In genomic region chr11:47399860-47400812, GRCh38 we compare ENCODE assay signal across 7 cellular contexts. TPM values are rescaled to one million over a fixed set of nuclear protein-coding genes. Genes with fewer than 3 reads are reported as not detected.
DNase-seq lines count a peak whose midpoint lies in the region; ATAC-seq, FAIRE-seq and TF ChIP-seq lines count a peak whose summit lies in the region.

No MANE protein-coding gene starts in this region.

- H3K4me3 ChIP-seq in HEK293 (ENCODE audit: low read depth, low read length), result peak overlapping the region; percentile 26
- H3K4me3 ChIP-seq in OCI-LY1 (ENCODE audit: low read depth, low read length, poor library complexity, severe bottlenecking), result peak overlapping the region; percentile 64
- peak overlapping the region; percentile 76 for H3K4me3 ChIP-seq in GM12878
- peak overlapping the region; percentile 32 for H3K4me3 ChIP-seq in kidney epithelial cell (ENCODE audit: low read depth, low read length)
- H3K4me3 ChIP-seq in suprapubic skin, result peak overlapping the region; percentile 62

- DNase-seq in GM12878 (ENCODE audit: low read depth, low spot score) (no peak), kidney epithelial cell (ENCODE audit: low read depth) (no peak), suprapubic skin (ENCODE audit: low spot score in 2 of 2) (peak in 1 of 2 donors; percentile 65), superior temporal gyrus (ENCODE audit: extremely low spot score) (no peak)

- CTCF ChIA-PET in HEK293 (lab: Yijun Ruan, JAX), result interaction anchor here (0.5 to 4.9 kb wide), 6 partner anchors 11 to 275 kb away, joined by 3 to 32 read pairs (median 4); partner anchors contain the start of gene PSMC3
- CTCF ChIA-PET in GM12878 (lab: Yijun Ruan, JAX), result interaction anchor here (0.7 to 8.1 kb wide), 9 partner anchors 7 to 141 kb away, joined by 3 to 73 read pairs (median 4); no protein-coding TSS in a partner anchor

- H3K4me2 ChIP-seq in OCI-LY1 (ENCODE audit: low read length) (peak overlapping the region; percentile 79), GM12878 (ENCODE audit: control insufficient read depth, insufficient read depth) (peak overlapping the region; percentile 99)

- POLR2A ChIA-PET in HEK293 (lab: Yijun Ruan, JAX) (interaction anchor here (0.6 to 1.5 kb wide), 4 partner anchors 8 to 151 kb away, joined by 3 to 7 read pairs (median 3); partner anchors contain the start of genes ACP2, PSMC3 and SLC39A13), GM12878 (lab: Charles Lee) (interaction anchor here (0.5 to 6.8 kb wide), 9 partner anchors 8 to 448 kb away, joined by 3 to 57 read pairs (median 6); partner anchors contain the start of genes DDB2, NUP160, SLC39A13 and SPI1)

- no peaks in the 10 kb centered on the region for H3K27me3 ChIP-seq in OCI-LY1 (ENCODE audit: insufficient read depth, low read length)
- no peaks in the 10 kb centered on the region for H3K27me3 ChIP-seq in GM12878 (replicated peaks in 1 of 2; ENCODE audit: control insufficient read depth in 2 of 2, insufficient read depth in 2 of 2, low read length in 1 of 2)
- H3K27me3 ChIP-seq in kidney epithelial cell (ENCODE audit: control insufficient read depth, insufficient read depth, low read length), result no peaks in the 10 kb centered on the region
- no peaks in the 10 kb centered on the region for H3K27me3 ChIP-seq in suprapubic skin

- H3K36me3 ChIP-seq in HEK293 (ENCODE audit: control insufficient read depth in 2 of 2, insufficient read depth in 1 of 2, low read length in 2 of 2) (no peaks in the 10 kb centered on the region), OCI-LY1 (ENCODE audit: insufficient read depth, low read length) (no peaks in the 10 kb centered on the region), GM12878 (ENCODE audit: control insufficient read depth in 2 of 2, insufficient read depth in 2 of 2, low read length in 1 of 2) (no peaks in the 10 kb centered on the region), kidney epithelial cell (ENCODE audit: control insufficient read depth, insufficient read depth, low read length) (no peaks in the 10 kb centered on the region), suprapubic skin (no peaks in the 10 kb centered on the region)

- in situ Hi-C loops in GM12878 (cut with MboI), result no loop called here

- SMC1A ChIA-PET in GM12878 (lab: Charles Lee; ENCODE audit: uncharacterized antibody, unreplicated experiment), result interaction anchor here (0.7 to 3.1 kb wide), 10 partner anchors 9 to 129 kb away, joined by 3 to 15 read pairs (median 6); partner anchors contain the start of gene SPI1

- 0% methylated on average over 29 of the region's 47 CpGs for WGBS in GM12878 (ENCODE audit: insufficient coverage, insufficient replicate concordance, low lambda C conversion rate, missing lambda C conversion rate)
- WGBS in suprapubic skin, result 2% methylated on average over 36 of the region's 47 CpGs

- H2AFZ ChIP-seq in OCI-LY1 (ENCODE audit: low read length) (no peak overlapping the region), GM12878 (ENCODE audit: control insufficient read depth, low read depth, low read length) (peak overlapping the region; percentile 89)

- 0 out of 2 replicates have a peak, but pooled peaks cover 7% of the 10 kb centered on the region for H3F3A ChIP-seq in OCI-LY1 (ENCODE audit: insufficient read depth, low read length)

- FAIRE-seq in GM12878 (lab: Jason Lieb, UNC), result no peak

- H3K27ac ChIP-seq in HEK293 (ENCODE audit: extremely low read depth, low read depth, low read length), result peak overlapping the region; percentile 49; the same call in 1 of the 2 replicates
- H3K27ac ChIP-seq in OCI-LY1 (ENCODE audit: low read depth, low read length, poor library complexity, severe bottlenecking), result peak overlapping the region; percentile 99
- H3K27ac ChIP-seq in GM12878 (ENCODE audit: control insufficient read depth, insufficient read depth), result peak overlapping the region; percentile 89
- H3K27ac ChIP-seq in suprapubic skin, result peak overlapping the region; percentile 78

- no peaks in the 10 kb centered on the region for H3K9me2 ChIP-seq in OCI-LY1 (ENCODE audit: low read depth, low read length)

- no peak for TF ChIP-seq CTCF in HEK293 (tag by site-specific recombination; IDR thresholded peaks at IDR 0.05)
- TF ChIP-seq CTCF in OCI-LY1 (IDR thresholded peaks at IDR 0.05; ENCODE audit: low read length), result no peak
- TF ChIP-seq CTCF in GM12878 (IDR thresholded peaks at IDR 0.05 in 2 of 3, conservative IDR thresholded peaks at IDR 0.05 in 1 of 3; ENCODE audit: control insufficient read depth in 2 of 3, extremely low read depth in 1 of 3, insufficient read depth in 1 of 3, low read depth in 3 of 3, low read length in 3 of 3), result no peak
- TF ChIP-seq CTCF in kidney epithelial cell (IDR thresholded peaks at IDR 0.05; ENCODE audit: insufficient read depth, low read length, poor library complexity, severe bottlenecking), result no peak
- no peak for TF ChIP-seq CTCF in suprapubic skin (IDR thresholded peaks at IDR 0.05)

- H3K9me3 ChIP-seq in HEK293 (ENCODE audit: control insufficient read depth, insufficient read depth, low read depth, low read length), result no peaks in the 10 kb centered on the region
- no peaks in the 10 kb centered on the region for H3K9me3 ChIP-seq in OCI-LY1 (ENCODE audit: low read length)
- no peaks in the 10 kb centered on the region for H3K9me3 ChIP-seq in GM12878 (replicated peaks; ENCODE audit: control insufficient read depth, insufficient read depth, low read length)
- H3K9me3 ChIP-seq in suprapubic skin, result no peaks in the 10 kb centered on the region

- H3K79me2 ChIP-seq in OCI-LY1 (ENCODE audit: insufficient read depth, low read length), result no peaks in the 10 kb centered on the region
- no peaks in the 10 kb centered on the region for H3K79me2 ChIP-seq in GM12878 (ENCODE audit: control insufficient read depth, insufficient read depth, low read length)

- H3K9ac ChIP-seq in OCI-LY1 (ENCODE audit: low read length) (peak overlapping the region; percentile 78), GM12878 (ENCODE audit: control insufficient read depth, insufficient read depth, low read length) (peak overlapping the region; percentile 74)

- no peak for TF ChIP-seq RAD21 in GM12878 (IDR thresholded peaks at IDR 0.05; ENCODE audit: insufficient read depth, low read depth, low read length)

- RAD21 ChIA-PET in GM12878 (lab: Charles Lee; ENCODE audit: unreplicated experiment), result interaction anchor here (0.6 to 3.3 kb wide), 8 partner anchors 9 to 337 kb away, joined by 3 to 31 read pairs (median 8); partner anchors contain the start of genes DDB2 and SPI1

- intact Hi-C loops in GM12878 (cut with micrococcal nuclease; ENCODE audit: unreplicated experiment), result loop anchor here (10.0 kb wide), 2 partner anchors 75 to 455 kb away; no protein-coding TSS in a partner anchor

- TF ChIP-seq POLR2A in GM12878 (IDR thresholded peaks at IDR 0.05; ENCODE audit: low read depth, low read length), result peak; percentile 78
- no peak for TF ChIP-seq POLR2A in suprapubic skin (IDR thresholded peaks at IDR 0.05)

- BruUV-seq in GM12878 (replicated peaks; lab: Mats Ljungman, UMichigan), result TSS peak; percentile 85

- H4K20me1 ChIP-seq in OCI-LY1 (ENCODE audit: insufficient read depth, low read length), result no peaks in the 10 kb centered on the region
- no peaks in the 10 kb centered on the region for H4K20me1 ChIP-seq in GM12878 (ENCODE audit: control insufficient read depth, insufficient read depth)

- no peak for TF ChIP-seq EP300 in GM12878 (IDR thresholded peaks at IDR 0.05; ENCODE audit: borderline replicate concordance in 1 of 2, control insufficient read depth in 1 of 2, low read depth in 2 of 2, low read length in 2 of 2)
- no peak for TF ChIP-seq EP300 in suprapubic skin (IDR thresholded peaks at IDR 0.05)

- ATAC-seq in GM18519 (IDR thresholded peaks at IDR 0.05; ENCODE audit: low FRiP score, unreplicated experiment) (peak; percentile 24), GM12878 (peak; percentile 87)

- no peaks in the 10 kb centered on the region; the same call in 1 of the 2 replicates for H3K4me1 ChIP-seq in HEK293 (ENCODE audit: control insufficient read depth, insufficient read depth, low read length)
- H3K4me1 ChIP-seq in OCI-LY1 (ENCODE audit: insufficient read depth, low read length, severe bottlenecking), result peaks cover 60% of the 10 kb centered on the region
- peaks cover 30% of the 10 kb centered on the region for H3K4me1 ChIP-seq in GM12878 (ENCODE audit: control insufficient read depth, insufficient read depth, low read length)
- H3K4me1 ChIP-seq in suprapubic skin, result peaks cover 38% of the 10 kb centered on the region

RNA-seq across cellular contexts. Expression of gene SLC39A13, which starts 8.3 kb away (rescaled TPM):
- total RNA-seq in GM12878 (2013; cell fraction: nucleolus; rRNA removed), result 7.2 and 9.7 TPM in 2 replicates
- 11.3 and 14.5 TPM in 2 replicates for total RNA-seq in GM12878 (2014; rRNA removed)
- 3.3 and 3.6 TPM in 2 replicates for total RNA-seq in GM12878 (2014; rRNA removed; fragmentation: Illumina TruSeq; extraction: Trizol)
- 14.5 and 15.0 TPM in 2 replicates for total RNA-seq in GM12878 (2021)
- 3.5 TPM for polyA plus RNA-seq in GM12878 (2011; ENCODE audit: low read depth)
- polyA plus RNA-seq in GM12878 (2011; rRNA removed), result 2.0 and 4.2 TPM in 2 replicates
- polyA plus RNA-seq in GM12878 (2011; cell fraction: cytosol; rRNA removed), result 6.3 and 12.0 TPM in 2 replicates
- 51.1 and 51.6 TPM in 2 replicates for polyA plus RNA-seq in GM12878 (2011; cell fraction: nucleus; rRNA removed)
- 11.0 and 11.1 TPM in 2 replicates for polyA plus RNA-seq in GM12878 (2012)
- 2.1 and 3.2 TPM in 2 replicates for polyA plus RNA-seq in GM12878 (2014; fragmentation: Illumina TruSeq; extraction: Trizol)
- polyA plus RNA-seq in GM12878 (2014; fragmentation: Nextera tagmentation; extraction: Ambion mirVana), result under 1 TPM; 0.23 to 0.60 TPM
- 19.8 and 20.4 TPM in 2 replicates for polyA plus RNA-seq in GM12878 (2014; rRNA removed)
- polyA plus RNA-seq in GM12878 (2016; fragmentation: Nextera tagmentation; extraction: Ambion mirVana), result 1 to 10 TPM; 8.4 to 8.9 TPM
- 2.6 and 4.5 TPM in 2 replicates for polyA minus RNA-seq in GM12878 (2011; rRNA and poly(A)+ RNA removed)
- polyA minus RNA-seq in GM12878 (2011; cell fraction: cytosol; rRNA and poly(A)+ RNA removed), result 2.3 and 2.4 TPM in 2 replicates
- polyA minus RNA-seq in GM12878 (2011; cell fraction: nucleus; rRNA and poly(A)+ RNA removed), result 4.6 and 7.7 TPM in 2 replicates
- total RNA-seq in kidney epithelial cell, result 113 and 117 TPM in 2 replicates
- total RNA-seq in suprapubic skin, result 10 to 100 TPM; 45.5 to 53.8 (median 52.3) TPM

RNA-seq across cellular contexts. Expression of gene SPI1, which starts 21.8 kb away (rescaled TPM):
- total RNA-seq in GM12878 (2013; cell fraction: nucleolus; rRNA removed), result 8.7 and 10.3 TPM in 2 replicates
- total RNA-seq in GM12878 (2014; rRNA removed), result 19.9 and 25.9 TPM in 2 replicates
- 5.9 and 6.5 TPM in 2 replicates for total RNA-seq in GM12878 (2014; rRNA removed; fragmentation: Illumina TruSeq; extraction: Trizol)
- 29.5 and 31.1 TPM in 2 replicates for total RNA-seq in GM12878 (2021)
- 7.3 TPM for polyA plus RNA-seq in GM12878 (2011; ENCODE audit: low read depth)
- 3.6 and 10.2 TPM in 2 replicates for polyA plus RNA-seq in GM12878 (2011; rRNA removed)
- 13.4 and 15.8 TPM in 2 replicates for polyA plus RNA-seq in GM12878 (2011; cell fraction: cytosol; rRNA removed)
- polyA plus RNA-seq in GM12878 (2011; cell fraction: nucleus; rRNA removed), result 13.8 and 20.3 TPM in 2 replicates
- polyA plus RNA-seq in GM12878 (2012), result 26.5 and 28.6 TPM in 2 replicates
- polyA plus RNA-seq in GM12878 (2014; fragmentation: Illumina TruSeq; extraction: Trizol), result 1.3 and 8.8 TPM in 2 replicates
- under 1 TPM; 0.05 to 0.08 TPM for polyA plus RNA-seq in GM12878 (2014; fragmentation: Nextera tagmentation; extraction: Ambion mirVana)
- 24.5 and 30.2 TPM in 2 replicates for polyA plus RNA-seq in GM12878 (2014; rRNA removed)
- polyA plus RNA-seq in GM12878 (2016; fragmentation: Nextera tagmentation; extraction: Ambion mirVana), result 10 to 100 TPM in 1 of 2 experiments, 1 to 10 TPM in 1; 9.2 to 15.0 TPM
- polyA minus RNA-seq in GM12878 (2011; rRNA and poly(A)+ RNA removed), result 9.1 and 16.5 TPM in 2 replicates
- polyA minus RNA-seq in GM12878 (2011; cell fraction: cytosol; rRNA and poly(A)+ RNA removed), result 7.7 and 13.2 TPM in 2 replicates
- 4.6 and 9.6 TPM in 2 replicates for polyA minus RNA-seq in GM12878 (2011; cell fraction: nucleus; rRNA and poly(A)+ RNA removed)
- total RNA-seq in kidney epithelial cell, result 0.14 TPM in 1 of 2 replicates, not detected in the other
- 10 to 100 TPM in 2 of 4 donors, 1 to 10 TPM in 2; 4.7 to 13.4 (median 9.8) TPM for total RNA-seq in suprapubic skin

RNA-seq across cellular contexts. Expression of gene PSMC3, which starts 26.1 kb away (rescaled TPM):
- 43.7 and 52.4 TPM in 2 replicates for total RNA-seq in GM12878 (2013; cell fraction: nucleolus; rRNA removed)
- 112 and 114 TPM in 2 replicates for total RNA-seq in GM12878 (2014; rRNA removed)
- total RNA-seq in GM12878 (2014; rRNA removed; fragmentation: Illumina TruSeq; extraction: Trizol), result 180 and 181 TPM in 2 replicates
- total RNA-seq in GM12878 (2021), result 144 and 157 TPM in 2 replicates
- 116 TPM for polyA plus RNA-seq in GM12878 (2011; ENCODE audit: low read depth)
- 143 and 159 TPM in 2 replicates for polyA plus RNA-seq in GM12878 (2011; rRNA removed)
- 118 and 142 TPM in 2 replicates for polyA plus RNA-seq in GM12878 (2011; cell fraction: cytosol; rRNA removed)
- polyA plus RNA-seq in GM12878 (2011; cell fraction: nucleus; rRNA removed), result 78.3 and 128 TPM in 2 replicates
- 90.1 and 134 TPM in 2 replicates for polyA plus RNA-seq in GM12878 (2012)
- polyA plus RNA-seq in GM12878 (2014; fragmentation: Illumina TruSeq; extraction: Trizol), result 245 and 283 TPM in 2 replicates
- polyA plus RNA-seq in GM12878 (2014; fragmentation: Nextera tagmentation; extraction: Ambion mirVana), result 10 to 100 TPM; 39.5 to 54.3 TPM
- polyA plus RNA-seq in GM12878 (2014; rRNA removed), result 153 TPM in 2 replicates
- 100 to 1,000 TPM; 256 to 289 TPM for polyA plus RNA-seq in GM12878 (2016; fragmentation: Nextera tagmentation; extraction: Ambion mirVana)
- polyA minus RNA-seq in GM12878 (2011; rRNA and poly(A)+ RNA removed), result 89.2 and 147 TPM in 2 replicates
- 26.3 and 35.2 TPM in 2 replicates for polyA minus RNA-seq in GM12878 (2011; cell fraction: cytosol; rRNA and poly(A)+ RNA removed)
- 29.3 and 50.7 TPM in 2 replicates for polyA minus RNA-seq in GM12878 (2011; cell fraction: nucleus; rRNA and poly(A)+ RNA removed)
- total RNA-seq in kidney epithelial cell, result 115 and 126 TPM in 2 replicates
- total RNA-seq in suprapubic skin, result 100 to 1,000 TPM in 3 of 4 donors, 10 to 100 TPM in 1; 52.5 to 124 (median 103) TPM

RNA-seq across cellular contexts. Expression of gene MYBPC3, which starts 47.6 kb away (rescaled TPM):
- total RNA-seq in GM12878 (2013; cell fraction: nucleolus; rRNA removed), result not detected in 2 replicates
- total RNA-seq in GM12878 (2014; rRNA removed) (0.05 TPM in 1 of 2 replicates, not detected in the other), GM12878 (2014; rRNA removed; fragmentation: Illumina TruSeq; extraction: Trizol) (not detected in 2 replicates), GM12878 (2021) (not detected in 2 replicates), kidney epithelial cell (not detected in 2 replicates), suprapubic skin (under 1 TPM in 2 of 4 donors, not detected in 2; 0.21 to 0.57 TPM)
- polyA plus RNA-seq in GM12878 (2011; ENCODE audit: low read depth), result not detected
- polyA plus RNA-seq in GM12878 (2011; rRNA removed) (0.03 TPM in 1 of 2 replicates, not detected in the other), GM12878 (2014; fragmentation: Illumina TruSeq; extraction: Trizol) (0.03 TPM in 1 of 2 replicates, not detected in the other), GM12878 (2014; fragmentation: Nextera tagmentation; extraction: Ambion mirVana) (not detected), GM12878 (2014; rRNA removed) (0.06 TPM in 1 of 2 replicates, not detected in the other), GM12878 (2016; fragmentation: Nextera tagmentation; extraction: Ambion mirVana) (under 1 TPM in 1 of 2 experiments, not detected in 1; 0.08 TPM)
- polyA plus RNA-seq in GM12878 (2011; cell fraction: cytosol; rRNA removed), result 0.05 and 0.06 TPM in 2 replicates
- polyA plus RNA-seq in GM12878 (2011; cell fraction: nucleus; rRNA removed), result 0.16 and 0.30 TPM in 2 replicates
- 0.04 and 0.08 TPM in 2 replicates for polyA plus RNA-seq in GM12878 (2012)
- 0.05 TPM in 1 of 2 replicates, not detected in the other for polyA minus RNA-seq in GM12878 (2011; rRNA and poly(A)+ RNA removed)
- polyA minus RNA-seq in GM12878 (2011; cell fraction: cytosol; rRNA and poly(A)+ RNA removed), result not detected in 2 replicates
- polyA minus RNA-seq in GM12878 (2011; cell fraction: nucleus; rRNA and poly(A)+ RNA removed), result not detected in 2 replicates

RNA-seq across cellular contexts. Expression of gene RAPSN, which starts 48.8 kb away (rescaled TPM):
- total RNA-seq in GM12878 (2013; cell fraction: nucleolus; rRNA removed), result not detected in 2 replicates
- total RNA-seq in GM12878 (2014; rRNA removed) (0.23 and 0.27 TPM in 2 replicates), GM12878 (2014; rRNA removed; fragmentation: Illumina TruSeq; extraction: Trizol) (0.09 and 0.13 TPM in 2 replicates), GM12878 (2021) (0.15 and 0.27 TPM in 2 replicates), kidney epithelial cell (0.14 and 0.21 TPM in 2 replicates), suprapubic skin (1 to 10 TPM in 2 of 4 donors, under 1 TPM in 1, not detected in 1; 0.59 to 4.6 (median 1.0) TPM)
- polyA plus RNA-seq in GM12878 (2011; ENCODE audit: low read depth), result not detected
- polyA plus RNA-seq in GM12878 (2011; rRNA removed) (0.08 and 0.09 TPM in 2 replicates), GM12878 (2014; fragmentation: Illumina TruSeq; extraction: Trizol) (not detected in 2 replicates), GM12878 (2014; fragmentation: Nextera tagmentation; extraction: Ambion mirVana) (not detected), GM12878 (2014; rRNA removed) (0.28 TPM in 1 of 2 replicates, not detected in the other), GM12878 (2016; fragmentation: Nextera tagmentation; extraction: Ambion mirVana) (not detected)
- polyA plus RNA-seq in GM12878 (2011; cell fraction: cytosol; rRNA removed), result 0.07 TPM in 1 of 2 replicates, not detected in the other
- polyA plus RNA-seq in GM12878 (2011; cell fraction: nucleus; rRNA removed), result 0.23 and 0.48 TPM in 2 replicates
- 0.08 and 0.91 TPM in 2 replicates for polyA plus RNA-seq in GM12878 (2012)
- 0.31 TPM in 1 of 2 replicates, not detected in the other for polyA minus RNA-seq in GM12878 (2011; rRNA and poly(A)+ RNA removed)
- polyA minus RNA-seq in GM12878 (2011; cell fraction: cytosol; rRNA and poly(A)+ RNA removed), result not detected in 2 replicates
- 0.12 and 1.1 TPM in 2 replicates for polyA minus RNA-seq in GM12878 (2011; cell fraction: nucleus; rRNA and poly(A)+ RNA removed)

Comparison
In these comparisons a context has a peak if more than half of its experiments do, and no peak if none do; other contexts are left out.
1. H3K27ac ChIP-seq: peak in every context shown above with its lines; median percentile 99 in OCI-LY1; 89 in GM12878; 78 in suprapubic skin; 49 in HEK293.
2. H3K4me3 ChIP-seq: peak in every context shown above with its lines; median percentile 76 in GM12878; 64 in OCI-LY1; 62 in suprapubic skin; 32 in kidney epithelial cell; 26 in HEK293.